In the genomic region with DNA sequence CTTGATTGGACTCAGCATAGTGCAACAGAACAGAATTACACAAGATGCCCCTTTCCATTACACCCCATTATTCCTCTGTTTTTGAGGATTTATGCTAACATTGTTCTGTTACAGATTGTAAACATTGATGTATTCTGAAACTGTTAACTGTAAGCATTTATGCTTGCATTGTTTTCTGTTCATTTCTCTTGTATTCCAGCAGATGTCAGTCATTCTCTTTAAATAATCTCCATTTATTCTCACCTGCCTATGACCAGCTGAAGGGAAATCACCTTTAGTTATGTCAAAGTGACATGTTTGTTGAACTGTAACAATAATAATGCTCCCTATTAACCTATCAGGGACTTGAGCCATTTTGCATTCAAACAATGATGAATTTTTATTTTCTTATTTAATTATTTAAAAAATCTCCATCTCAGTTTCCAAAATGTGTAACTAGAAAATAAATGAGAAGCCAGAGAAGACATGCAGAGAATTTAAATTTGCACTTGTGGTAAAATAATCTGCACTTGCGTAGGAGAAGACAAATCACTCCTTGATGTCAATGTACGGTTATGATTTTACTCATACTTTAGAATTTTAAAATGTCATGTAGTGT, we compare ENCODE assay signal across 9 cellular contexts. TPM values are rescaled to one million over a fixed set of nuclear protein-coding genes. Genes with fewer than 3 reads are reported as not detected.
DNase-seq lines count a peak whose midpoint lies in the region; ATAC-seq and FAIRE-seq lines count a peak whose summit lies in the region.
"Had no signal": no experiment of that assay in that cellular context is flagged by ENCODE, and none has a peak within 500 bp of the region (broad histone marks: within the 10 kb centered on the region; RNA-seq: fewer than 3 reads in every experiment).

No MANE protein-coding gene starts in this region.

- no peak overlapping the region for H3K27ac ChIP-seq in aorta (ENCODE audit: low read depth in 1 of 2, low read length in 2 of 2)
- H3K27ac ChIP-seq: parathyroid adenoma had no signal

- WGBS in aorta, 2 donors = 82 to 85% methylated on average over 2 of the region's 2 CpGs

- intact Hi-C loops in aorta (cut with DNase I) = loop anchor here (5.0 to 10.0 kb wide), 2 partner anchors 667 to 669 kb away; no protein-coding TSS in a partner anchor

- H3K4me3 ChIP-seq in aorta (ENCODE audit: low read length in 2 of 2) = no peak overlapping the region

- no peaks in the 10 kb centered on the region for H3K27me3 ChIP-seq in aorta (ENCODE audit: control insufficient read depth in 1 of 2, insufficient read depth in 2 of 2, low read length in 1 of 2)

- H3K9me3 ChIP-seq in aorta (ENCODE audit: control insufficient read depth, low read length) = no peaks in the 10 kb centered on the region

- no peaks in the 10 kb centered on the region for H3K4me1 ChIP-seq in aorta (ENCODE audit: control insufficient read depth in 1 of 2, insufficient read depth in 2 of 2, low read length in 2 of 2)
- H3K4me1 ChIP-seq: parathyroid adenoma had no signal

- DNase-seq in SK-N-DZ (ENCODE audit: low spot score) (peak; percentile 2), left lobe of liver (ENCODE audit: low spot score) (no peak), aorta (no peak), DMS79 (lab: John Stamatoyannopoulos, UW) (no peak)
- DNase-seq in activated CD8-positive, alpha-beta memory T cell treated with anti-CD3 and anti-CD28 coated beads, Interleukin-2, amount 50 U/mL, for 48 hours = no peak

- FAIRE-seq in G401.6 (lab: Jason Lieb, UNC) = peak; percentile 56

- peak; percentile 75 for ATAC-seq in GM19455 (IDR thresholded peaks at IDR 0.05; ENCODE audit: unreplicated experiment)
- peak; percentile 91 for ATAC-seq in HG03342 (IDR thresholded peaks at IDR 0.05; ENCODE audit: unreplicated experiment)
- ATAC-seq in left lobe of liver = peak; percentile 61
- no peak for ATAC-seq in aorta (ENCODE audit: low FRiP score)

- H3K36me3 ChIP-seq in aorta (ENCODE audit: control insufficient read depth in 1 of 2, insufficient read depth in 2 of 2, low read length in 1 of 2) = no peaks in the 10 kb centered on the region

RNA-seq across cellular contexts. Expression of a gene that starts 58.0 kb away (rescaled TPM):
- polyA plus RNA-seq in SK-N-DZ (2014; cell fraction: cytosol; rRNA removed) = 88.0 and 93.2 TPM in 2 replicates
- polyA plus RNA-seq in SK-N-DZ (2014; cell fraction: nucleus; rRNA removed) = 71.1 and 79.1 TPM in 2 replicates
- total RNA-seq in left lobe of liver (108 TPM), aorta (100 to 1,000 TPM; 124 to 168 TPM)
- polyA plus RNA-seq in aorta = 10 to 100 TPM; 25.2 to 28.2 TPM
